Comparison of ENCODE assay signal across 27 cellular contexts in genomic region chr4:17418010-17418409, GRCh38.
"Had no signal": no experiment of that assay in that cellular context is flagged by ENCODE, and none has a peak within 500 bp of the region (broad histone marks: within the 10 kb centered on the region; RNA-seq: fewer than 3 reads in every experiment).

No MANE protein-coding gene starts in this region.

- H3K4me1 Mint-ChIP-seq: naive thymus-derived CD4-positive, alpha-beta T cell; stimulated activated naive B cell treated with anti-CD40 and anti-IgM and Interleukin-4, amounts not matched to agents 10 μg/mL and 1 μg/mL and 100 μg/mL, for 72 hours had no signal

- H3K9me3 Mint-ChIP-seq: natural killer cell treated with Interleukin-12 subunit alpha and Interleukin-12 subunit beta and Interleukin-15 and Interleukin-18, amount 100 ng/mL, for 72 hours had no signal

- H3K9me3 ChIP-seq: mucosa of descending colon, ovary, testis, thyroid gland, transverse colon, upper lobe of right lung had no signal

- H3K27ac ChIP-seq: heart left ventricle, left lung, ovary, skin epidermis, stomach, testis, thyroid gland, transverse colon, upper lobe of right lung had no signal

- ATAC-seq: heart left ventricle; left colon; left lung; mucosa of descending colon; naive thymus-derived CD4-positive, alpha-beta T cell; right cardiac atrium; sciatic nerve; stimulated activated naive B cell treated with anti-CD40 and anti-IgM and Interleukin-4, amounts not matched to agents 10 μg/mL and 1 μg/mL and 100 μg/mL, for 72 hours; stimulated activated naive CD8-positive, alpha-beta T cell treated with anti-CD3 and anti-CD28 coated beads, Interleukin-15, Interleukin-2, amounts not matched to agents 100 U/mL and 50 U/mL, for 24 hours; upper lobe of right lung had no signal

- H3K36me3 ChIP-seq: heart left ventricle, left lung, ovary, stomach, thyroid gland, transverse colon, upper lobe of right lung had no signal

- H3K36me3 Mint-ChIP-seq: natural killer cell treated with Interleukin-12 subunit alpha and Interleukin-12 subunit beta and Interleukin-15 and Interleukin-18, amount 100 ng/mL, for 72 hours; stimulated activated naive B cell treated with anti-CD40 and anti-IgM and Interleukin-4, amounts not matched to agents 10 μg/mL and 1 μg/mL and 100 μg/mL, for 72 hours had no signal

- H3K4me3 Mint-ChIP-seq: naive thymus-derived CD4-positive, alpha-beta T cell; natural killer cell treated with Interleukin-12 subunit alpha and Interleukin-12 subunit beta and Interleukin-15 and Interleukin-18, amount 100 ng/mL, for 72 hours; stimulated activated naive B cell treated with anti-CD40 and anti-IgM and Interleukin-4, amounts not matched to agents 10 μg/mL and 1 μg/mL and 100 μg/mL, for 72 hours had no signal

- H3K27me3 ChIP-seq: heart left ventricle, left lung, ovary, stomach, testis, thyroid gland, transverse colon, upper lobe of right lung had no signal

- DNase-seq: heart left ventricle; hypothalamus; kidney glomerular epithelial cell; left colon; left lung; midbrain; mucosa of descending colon; naive thymus-derived CD4-positive, alpha-beta T cell; ovary; retina; right cardiac atrium; stimulated activated CD4-positive, alpha-beta T cell treated with anti-CD3 and anti-CD28 coated beads, Interleukin-12 subunit alpha, Interleukin-12 subunit beta, amount 100 ng/mL, for 4 hours; stimulated activated CD4-positive, alpha-beta T cell treated with anti-CD3 and anti-CD28 coated beads, Interleukin-15, amount 100 ng/mL, for 24 hours; stimulated activated CD4-positive, alpha-beta T cell treated with anti-CD3 and anti-CD28 coated beads, Interleukin-2, amount 100 ng/mL, for 24 hours; stimulated activated CD4-positive, alpha-beta T cell treated with anti-CD3 and anti-CD28 coated beads, Interleukin-4, amount 100 ng/mL, for 1 hour; stimulated activated naive B cell treated with anti-CD40 and anti-IgM and Interleukin-4, amounts not matched to agents 10 μg/mL and 1 μg/mL and 100 μg/mL, for 72 hours; stimulated activated naive CD8-positive, alpha-beta T cell treated with anti-CD3 and anti-CD28 coated beads, Interleukin-15, Interleukin-2, amounts not matched to agents 100 U/mL and 50 U/mL, for 24 hours; stomach; testis; thyroid gland; transverse colon; upper lobe of right lung had no signal

- H3K4me1 ChIP-seq: heart left ventricle, left lung, stomach, testis, thyroid gland, transverse colon, upper lobe of right lung had no signal

- H3K27ac Mint-ChIP-seq: naive thymus-derived CD4-positive, alpha-beta T cell; natural killer cell treated with Interleukin-12 subunit alpha and Interleukin-12 subunit beta and Interleukin-15 and Interleukin-18, amount 100 ng/mL, for 72 hours; progenitor cell of endocrine pancreas; stimulated activated naive B cell treated with anti-CD40 and anti-IgM and Interleukin-4, amounts not matched to agents 10 μg/mL and 1 μg/mL and 100 μg/mL, for 72 hours had no signal

- H3K4me3 ChIP-seq: heart left ventricle, left lung, lung, mucosa of descending colon, ovary, skin epidermis, stomach, testis, thyroid gland, transverse colon, upper lobe of right lung had no signal
